8 cellular contexts compared by ENCODE assay signal in genomic region chr12:55817352-55818139, GRCh38. TPM values are rescaled to one million over a fixed set of nuclear protein-coding genes. Genes with fewer than 3 reads are reported as not detected.
DNase-seq lines count a peak whose midpoint lies in the region; ATAC-seq and TF ChIP-seq lines count a peak whose summit lies in the region.

A gene with protein sequence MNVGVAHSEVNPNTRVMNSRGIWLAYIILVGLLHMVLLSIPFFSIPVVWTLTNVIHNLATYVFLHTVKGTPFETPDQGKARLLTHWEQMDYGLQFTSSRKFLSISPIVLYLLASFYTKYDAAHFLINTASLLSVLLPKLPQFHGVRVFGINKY (plus strand): TSS chr12:55818041. CDS start chr12:55819000, 959 bp downstream.
A gene with protein sequence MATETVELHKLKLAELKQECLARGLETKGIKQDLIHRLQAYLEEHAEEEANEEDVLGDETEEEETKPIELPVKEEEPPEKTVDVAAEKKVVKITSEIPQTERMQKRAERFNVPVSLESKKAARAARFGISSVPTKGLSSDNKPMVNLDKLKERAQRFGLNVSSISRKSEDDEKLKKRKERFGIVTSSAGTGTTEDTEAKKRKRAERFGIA (minus strand): TSS chr12:55817724. CDS start chr12:55817701, 23 bp downstream.

- intact Hi-C loops in activated naive CD4-positive, alpha-beta T cell treated with anti-CD3 and anti-CD28 coated beads for 36 hours (cut with micrococcal nuclease) = loop anchor here (1.0 to 5.0 kb wide), 13 partner anchors 12 to 835 kb away; partner anchors contain the start of genes BLOC1S1, DNAJC14, GDF11 and PA2G4

- no peak for TF ChIP-seq EP300 in gastroesophageal sphincter (IDR thresholded peaks at IDR 0.05)

- TF ChIP-seq CTCF in GM06990 (IDR thresholded peaks at IDR 0.05; ENCODE audit: insufficient read depth, low read length, poor library complexity, severe bottlenecking) (no peak), NB4 (IDR thresholded peaks at IDR 0.05; ENCODE audit: low read depth, low read length) (no peak), gastroesophageal sphincter (IDR thresholded peaks at IDR 0.05) (no peak), neutrophil (IDR thresholded peaks at IDR 0.05) (peak; percentile 11)

- H3K4me3 ChIP-seq in GM06990 (replicated peaks; ENCODE audit: low read depth, low read length) = peak within 1 kb of the TSS; percentile 95
- H3K4me3 ChIP-seq in NB4 (ENCODE audit: low read depth, low read length) = peak within 1 kb of the TSS; percentile 99
- H3K4me3 ChIP-seq in gastroesophageal sphincter = peak within 1 kb of the TSS; percentile 81 to 92
- peak within 1 kb of the TSS; percentile 78 to 86 for H3K4me3 ChIP-seq in neutrophil (ENCODE audit: low read depth in 1 of 2, low read length in 1 of 2)

- H3K4me1 Mint-ChIP-seq in activated naive CD4-positive, alpha-beta T cell treated with anti-CD3 and anti-CD28 coated beads for 36 hours (ENCODE audit: low read depth) = peaks cover 43% of the 10 kb centered on the region

- no peaks in the 10 kb centered on the region for H3K27me3 Mint-ChIP-seq in activated naive CD4-positive, alpha-beta T cell treated with anti-CD3 and anti-CD28 coated beads for 36 hours (ENCODE audit: low read depth)

- H3K27me3 ChIP-seq in GM06990 (replicated peaks; ENCODE audit: control insufficient read depth, insufficient read depth, low read length) = no peaks in the 10 kb centered on the region
- no peaks in the 10 kb centered on the region for H3K27me3 ChIP-seq in gastroesophageal sphincter
- no peaks in the 10 kb centered on the region for H3K27me3 ChIP-seq in neutrophil

- H3K27ac Mint-ChIP-seq in activated naive CD4-positive, alpha-beta T cell treated with anti-CD3 and anti-CD28 coated beads for 36 hours = no peak within 1 kb of the TSS

- 1 to 2% methylated on average over 23 to 35 of the region's 38 CpGs for WGBS in gastroesophageal sphincter (ENCODE audit: low coverage in 1 of 2), 2 donors

- peak; percentile 97 for ATAC-seq in HG02571 (IDR thresholded peaks at IDR 0.05; ENCODE audit: unreplicated experiment)
- ATAC-seq in gastroesophageal sphincter = peak; percentile 99

- no peak within 1 kb of the TSS for H3K4me3 Mint-ChIP-seq in activated naive CD4-positive, alpha-beta T cell treated with anti-CD3 and anti-CD28 coated beads for 36 hours

- H3K36me3 ChIP-seq in GM06990 (ENCODE audit: control insufficient read depth, insufficient read depth, low read length) = peaks cover 13% of the 10 kb centered on the region
- peaks cover 0 to 57% of the 10 kb centered on the region in 2 donors for H3K36me3 ChIP-seq in gastroesophageal sphincter
- H3K36me3 ChIP-seq in neutrophil = peaks cover 48% of the 10 kb centered on the region

- H3K4me1 ChIP-seq in gastroesophageal sphincter (peaks cover 0 to 54% (median 22%) of the 10 kb centered on the region in 3 donors), neutrophil (ENCODE audit: control insufficient read depth in 1 of 2, insufficient read depth in 1 of 2, low read depth in 1 of 2, low read length in 1 of 2) (peaks cover 23 to 28% of the 10 kb centered on the region in 2 experiments)

- CTCF ChIA-PET in activated naive CD4-positive, alpha-beta T cell treated with anti-CD3 and anti-CD28 coated beads for 36 hours (lab: Charles Lee) = interaction anchor here (0.5 to 2.8 kb wide), 11 partner anchors 12 to 397 kb away, joined by 3 to 13 read pairs (median 4); partner anchors contain the start of genes DNAJC14 and ESYT1

- H3K27ac ChIP-seq in gastroesophageal sphincter = peak within 1 kb of the TSS; percentile 87 to 93 (median 89)
- peak within 1 kb of the TSS; percentile 85 for H3K27ac ChIP-seq in neutrophil
- peak within 1 kb of the TSS; percentile 74 for H3K27ac ChIP-seq in substantia nigra (ENCODE audit: low read depth, low read length, poor library complexity, severe bottlenecking)

- H3K9me3 ChIP-seq in gastroesophageal sphincter (no peaks in the 10 kb centered on the region), neutrophil (no peaks in the 10 kb centered on the region)

- DNase-seq in GM06990 (ENCODE audit: extremely low read depth, insufficient read length) = peak; percentile 91
- DNase-seq in NB4 (ENCODE audit: low read depth) = peak; percentile 100
- peak; percentile 100 for DNase-seq in SK-N-DZ (ENCODE audit: low spot score)
- DNase-seq in activated naive CD4-positive, alpha-beta T cell treated with anti-CD3 and anti-CD28 coated beads for 36 hours = peak; percentile 99
- peak; percentile 65 to 100 (median 97) for DNase-seq in substantia nigra (lab: John Stamatoyannopoulos, UW)

- TF ChIP-seq POLR2A in NB4 (IDR thresholded peaks at IDR 0.05; ENCODE audit: extremely low read depth, insufficient read length) (peak; percentile 75), gastroesophageal sphincter (IDR thresholded peaks at IDR 0.05) (peak; percentile 40 to 62)

- H3K9me3 Mint-ChIP-seq in activated naive CD4-positive, alpha-beta T cell treated with anti-CD3 and anti-CD28 coated beads for 36 hours = no peaks in the 10 kb centered on the region

- H3K36me3 Mint-ChIP-seq in activated naive CD4-positive, alpha-beta T cell treated with anti-CD3 and anti-CD28 coated beads for 36 hours (ENCODE audit: low read depth) = peaks cover 25% of the 10 kb centered on the region

RNA-seq across cellular contexts. Expression of the first gene that starts in this region (rescaled TPM):
- 10.1 and 14.7 TPM in 2 replicates for polyA plus RNA-seq in SK-N-DZ (2014; cell fraction: cytosol; rRNA removed)
- polyA plus RNA-seq in SK-N-DZ (2014; cell fraction: nucleus; rRNA removed) = 8.9 and 17.5 TPM in 2 replicates
- total RNA-seq in activated naive CD4-positive, alpha-beta T cell treated with anti-CD3 and anti-CD28 coated beads for 36 hours = 10 to 100 TPM; 23.8 to 26.4 TPM
- 10 to 100 TPM in 3 of 4 donors, 1 to 10 TPM in 1; 9.2 to 13.1 (median 11.9) TPM for total RNA-seq in gastroesophageal sphincter

RNA-seq across cellular contexts. Expression of the second gene that starts in this region (rescaled TPM):
- polyA plus RNA-seq in SK-N-DZ (2014; cell fraction: cytosol; rRNA removed) = 195 and 235 TPM in 2 replicates
- polyA plus RNA-seq in SK-N-DZ (2014; cell fraction: nucleus; rRNA removed) = 99.9 and 153 TPM in 2 replicates
- 100 to 1,000 TPM; 100 to 101 TPM for total RNA-seq in activated naive CD4-positive, alpha-beta T cell treated with anti-CD3 and anti-CD28 coated beads for 36 hours
- total RNA-seq in gastroesophageal sphincter = 10 to 100 TPM; 50.3 to 90.5 (median 63.3) TPM

Comparison
In these comparisons a context has a peak if more than half of its experiments do, and no peak if none do; other contexts are left out.
1. Peak in every context shown above with its lines: DNase-seq, ATAC-seq, H3K4me3 ChIP-seq and H3K27ac ChIP-seq.